8 cellular contexts compared by ENCODE assay signal in genomic region chr16:7025616-7026190, GRCh38.
A peak's percentile ranks its signal among the peaks of the same experiment; 100 is the strongest.
DNase-seq lines count a peak whose midpoint lies in the region; ATAC-seq, FAIRE-seq and TF ChIP-seq lines count a peak whose summit lies in the region.

No MANE protein-coding gene starts in this region.

- H3K4me1 ChIP-seq in stomach: no peaks in the 10 kb centered on the region

- no peak overlapping the region for H3K27ac ChIP-seq in stomach

- DNase-seq in Caki2 (ENCODE audit: low read depth): peak; percentile 58
- peak; percentile 55 for DNase-seq in H54 (ENCODE audit: insufficient read length, low spot score)
- peak; percentile 32 for DNase-seq in NCI-H526 treated with DMSO at 0.1 percent for 48 hours (lab: John Stamatoyannopoulos, UW)
- peak; percentile 55 for DNase-seq in astrocyte of the hippocampus (ENCODE audit: low read depth, low spot score)
- DNase-seq in lower leg skin (ENCODE audit: low spot score in 2 of 2): peak; percentile 33 to 90
- DNase-seq in stomach: peak; percentile 46

- 34 to 42% methylated on average over 5 to 7 of the region's 7 CpGs for WGBS in lower leg skin, 2 donors
- WGBS in stomach, 5 donors: 29 to 44% (median 32%) methylated on average over 7 of the region's 7 CpGs

- H3K27me3 ChIP-seq in stomach: no peaks in the 10 kb centered on the region

- peaks cover 0 to 13% (median under 1%) of the 10 kb centered on the region in 4 donors for H3K9me3 ChIP-seq in stomach

- no peak for TF ChIP-seq EP300 in stomach (IDR thresholded peaks at IDR 0.05)

- FAIRE-seq in H54 (lab: Jason Lieb, UNC): no peak

- in situ Hi-C loops in Caki2 (cut with HindIII; ENCODE audit: low pct_unique_long_range_greater_than_20kb, low sequenced_read_pairs): no loop called here

- H3K4me3 ChIP-seq in lower leg skin (ENCODE audit: low read depth, poor library complexity, severe bottlenecking) (no peak overlapping the region), stomach (no peak overlapping the region)

- TF ChIP-seq CTCF in lower leg skin (IDR thresholded peaks at IDR 0.05): no peak
- peak in 4 of 7 experiments; percentile 8 to 30 (median 27) for TF ChIP-seq CTCF in stomach (IDR thresholded peaks at IDR 0.05)

- TF ChIP-seq POLR2A in H54 (IDR thresholded peaks at IDR 0.05; ENCODE audit: low read depth, low read length) (no peak), lower leg skin (IDR thresholded peaks at IDR 0.05) (no peak), stomach (IDR thresholded peaks at IDR 0.05) (no peak)

- intact Hi-C loops in lower leg skin (cut with DNase I; ENCODE audit: low total_unique reads) (no loop called here), stomach (cut with DNase I; ENCODE audit: low total_unique reads) (no loop called here)

- no peaks in the 10 kb centered on the region for H3K36me3 ChIP-seq in stomach

- ATAC-seq in GM21737 (IDR thresholded peaks at IDR 0.05; ENCODE audit: unreplicated experiment) (no peak), GM19455 (IDR thresholded peaks at IDR 0.05; ENCODE audit: unreplicated experiment) (no peak)

Comparison
In these comparisons a context has a peak if more than half of its experiments do, and no peak if none do; other contexts are left out.
1. CTCF ChIP-seq: peak in stomach (4 of 7); none in lower leg skin (0 of 3).
2. Peak in every context shown above with its lines, with median percentiles within 50 percentile points of each other: DNase-seq.